Comparison of ENCODE assay signal across 8 cellular contexts in genomic region chr10:110556993-110557601, GRCh38. TPM values are rescaled to one million over a fixed set of nuclear protein-coding genes. Genes with fewer than 3 reads are reported as not detected.
DNase-seq lines count a peak whose midpoint lies in the region; ATAC-seq and TF ChIP-seq lines count a peak whose summit lies in the region.

No MANE protein-coding gene starts in this region.

- no peak overlapping the region for H3K23ac ChIP-seq in mesendoderm (ENCODE audit: low read length)

- H3K56ac ChIP-seq in mesendoderm (ENCODE audit: low read length), result no peak overlapping the region

- no peaks in the 10 kb centered on the region for H3K36me3 ChIP-seq in mesendoderm (ENCODE audit: control insufficient read depth, insufficient read depth, low read length)

- H4K5ac ChIP-seq in mesendoderm (ENCODE audit: low read length), result no peak overlapping the region

- H3K4ac ChIP-seq in mesendoderm (ENCODE audit: low read depth, low read length), result no peak overlapping the region

- DNase-seq in CD1c-positive myeloid dendritic cell (ENCODE audit: extremely low spot score) (peak; percentile 69), LoVo (ENCODE audit: low spot score) (peak; percentile 33), choroid plexus epithelial cell (ENCODE audit: low read depth) (peak; percentile 73), mesendoderm (peak; percentile 85), SHP77 treated with DMSO at 0.1 percent for 48 hours (lab: John Stamatoyannopoulos, UW) (no peak)
- peak; percentile 86 for DNase-seq in activated CD4-positive, alpha-beta T cell treated with anti-CD3 and anti-CD28 coated beads for 36 hours

- no peaks in the 10 kb centered on the region for H3K79me1 ChIP-seq in mesendoderm (ENCODE audit: low read length)

- H3K18ac ChIP-seq in mesendoderm (ENCODE audit: low read length), result no peak overlapping the region

- no peak overlapping the region for H3K27ac ChIP-seq in mesendoderm (ENCODE audit: low read depth, low read length)

- TF ChIP-seq CTCF in choroid plexus epithelial cell (conservative IDR thresholded peaks at IDR 0.05; ENCODE audit: low read depth, low read length), result peak; percentile 81

- no peaks in the 10 kb centered on the region for H3K36me3 Mint-ChIP-seq in activated CD4-positive, alpha-beta T cell treated with anti-CD3 and anti-CD28 coated beads for 36 hours (ENCODE audit: low read depth)
- H3K36me3 Mint-ChIP-seq in stimulated activated memory B cell treated with anti-CD40 and anti-IgM and Interleukin-4, amounts not matched to agents 10 μg/mL and 1 μg/mL and 100 μg/mL, for 72 hours, result no peaks in the 10 kb centered on the region

- H2AK5ac ChIP-seq in mesendoderm (ENCODE audit: low read length), result no peak overlapping the region

- no peak overlapping the region for H3K4me3 ChIP-seq in choroid plexus epithelial cell (ENCODE audit: low read depth, low read length)
- H3K4me3 ChIP-seq in mesendoderm (ENCODE audit: low read length), result no peak overlapping the region

- peak; percentile 58 for ATAC-seq in GM19468 (IDR thresholded peaks at IDR 0.05; ENCODE audit: extremely low read depth, unreplicated experiment)
- peak; percentile 98 for ATAC-seq in activated CD4-positive, alpha-beta T cell treated with anti-CD3 and anti-CD28 coated beads for 36 hours
- ATAC-seq in stimulated activated memory B cell treated with anti-CD40 and anti-IgM and Interleukin-4, amounts not matched to agents 10 μg/mL and 1 μg/mL and 100 μg/mL, for 72 hours, result peak; percentile 57

- intact Hi-C loops in activated CD4-positive, alpha-beta T cell treated with anti-CD3 and anti-CD28 coated beads for 36 hours (cut with DNase I, micrococcal nuclease), result loop anchor here in 1 of 2 experiments (2.0 kb wide), 1 partner anchor 246 kb away; no protein-coding TSS in a partner anchor

- WGBS in mesendoderm (ENCODE audit: extremely low coverage, insufficient coverage, low lambda C conversion rate), result no CpG with 5 or more reads among the region's 9 CpGs

- no peaks in the 10 kb centered on the region for H3K4me1 ChIP-seq in mesendoderm (ENCODE audit: control insufficient read depth, low read depth, low read length)

- H3K27ac Mint-ChIP-seq in activated CD4-positive, alpha-beta T cell treated with anti-CD3 and anti-CD28 coated beads for 36 hours, result no peak overlapping the region
- H3K27ac Mint-ChIP-seq in stimulated activated memory B cell treated with anti-CD40 and anti-IgM and Interleukin-4, amounts not matched to agents 10 μg/mL and 1 μg/mL and 100 μg/mL, for 72 hours, result no peak overlapping the region

- H3K4me3 Mint-ChIP-seq in activated CD4-positive, alpha-beta T cell treated with anti-CD3 and anti-CD28 coated beads for 36 hours, result no peak overlapping the region
- no peak overlapping the region for H3K4me3 Mint-ChIP-seq in stimulated activated memory B cell treated with anti-CD40 and anti-IgM and Interleukin-4, amounts not matched to agents 10 μg/mL and 1 μg/mL and 100 μg/mL, for 72 hours

- peaks cover 7% of the 10 kb centered on the region for H3K4me1 Mint-ChIP-seq in activated CD4-positive, alpha-beta T cell treated with anti-CD3 and anti-CD28 coated beads for 36 hours
- peaks cover 6% of the 10 kb centered on the region for H3K4me1 Mint-ChIP-seq in stimulated activated memory B cell treated with anti-CD40 and anti-IgM and Interleukin-4, amounts not matched to agents 10 μg/mL and 1 μg/mL and 100 μg/mL, for 72 hours

- H3K79me2 ChIP-seq in mesendoderm (ENCODE audit: control insufficient read depth, insufficient read depth, low read length), result no peaks in the 10 kb centered on the region

- no peak overlapping the region for H3K9ac ChIP-seq in mesendoderm (ENCODE audit: low read length)

- H4K8ac ChIP-seq in mesendoderm (ENCODE audit: low read depth, low read length), result no peak overlapping the region

- no peak overlapping the region for H2BK15ac ChIP-seq in mesendoderm (replicated peaks; ENCODE audit: low read depth)

- no peak overlapping the region for H2BK5ac ChIP-seq in mesendoderm (ENCODE audit: low read length)

- no peak overlapping the region for H2BK120ac ChIP-seq in mesendoderm (ENCODE audit: low read depth, low read length)

- H3K27me3 ChIP-seq in mesendoderm (ENCODE audit: insufficient read depth, low read length, poor library complexity), result no peaks in the 10 kb centered on the region

- peaks cover 5% of the 10 kb centered on the region for H3K27me3 Mint-ChIP-seq in activated CD4-positive, alpha-beta T cell treated with anti-CD3 and anti-CD28 coated beads for 36 hours
- peaks cover 15% of the 10 kb centered on the region for H3K27me3 Mint-ChIP-seq in stimulated activated memory B cell treated with anti-CD40 and anti-IgM and Interleukin-4, amounts not matched to agents 10 μg/mL and 1 μg/mL and 100 μg/mL, for 72 hours

- POLR2A ChIA-PET in activated CD4-positive, alpha-beta T cell treated with anti-CD3 and anti-CD28 coated beads for 36 hours (lab: Charles Lee), result no interaction called here

- CTCF ChIA-PET in activated CD4-positive, alpha-beta T cell treated with anti-CD3 and anti-CD28 coated beads for 36 hours (lab: Charles Lee), result interaction anchor here (0.6 to 2.8 kb wide), 9 partner anchors 11 to 356 kb away, joined by 3 to 12 read pairs (median 4); no protein-coding TSS in a partner anchor

- no peak overlapping the region for H3K4me2 ChIP-seq in mesendoderm (ENCODE audit: low read length)

- no peaks in the 10 kb centered on the region for H3K9me3 Mint-ChIP-seq in activated CD4-positive, alpha-beta T cell treated with anti-CD3 and anti-CD28 coated beads for 36 hours (ENCODE audit: low read depth)
- H3K9me3 Mint-ChIP-seq in stimulated activated memory B cell treated with anti-CD40 and anti-IgM and Interleukin-4, amounts not matched to agents 10 μg/mL and 1 μg/mL and 100 μg/mL, for 72 hours, result no peaks in the 10 kb centered on the region

RNA-seq across cellular contexts. Expression of gene SMC3, which starts 10.4 kb away (rescaled TPM):
- 10 to 100 TPM; 76.8 to 83.5 TPM for total RNA-seq in activated CD4-positive, alpha-beta T cell treated with anti-CD3 and anti-CD28 coated beads for 36 hours
- 103 TPM for polyA plus RNA-seq in mesendoderm (2013, experiment 1 of 2)
- 102 TPM for polyA plus RNA-seq in mesendoderm (2013, experiment 2 of 2)

RNA-seq across cellular contexts. Expression of gene DUSP5, which starts 59.4 kb away (rescaled TPM):
- 10 to 100 TPM; 60.9 to 70.7 TPM for total RNA-seq in activated CD4-positive, alpha-beta T cell treated with anti-CD3 and anti-CD28 coated beads for 36 hours
- 52.5 TPM for polyA plus RNA-seq in mesendoderm (2013, experiment 1 of 2)
- polyA plus RNA-seq in mesendoderm (2013, experiment 2 of 2), result 50.7 TPM
